In the genomic region with DNA sequence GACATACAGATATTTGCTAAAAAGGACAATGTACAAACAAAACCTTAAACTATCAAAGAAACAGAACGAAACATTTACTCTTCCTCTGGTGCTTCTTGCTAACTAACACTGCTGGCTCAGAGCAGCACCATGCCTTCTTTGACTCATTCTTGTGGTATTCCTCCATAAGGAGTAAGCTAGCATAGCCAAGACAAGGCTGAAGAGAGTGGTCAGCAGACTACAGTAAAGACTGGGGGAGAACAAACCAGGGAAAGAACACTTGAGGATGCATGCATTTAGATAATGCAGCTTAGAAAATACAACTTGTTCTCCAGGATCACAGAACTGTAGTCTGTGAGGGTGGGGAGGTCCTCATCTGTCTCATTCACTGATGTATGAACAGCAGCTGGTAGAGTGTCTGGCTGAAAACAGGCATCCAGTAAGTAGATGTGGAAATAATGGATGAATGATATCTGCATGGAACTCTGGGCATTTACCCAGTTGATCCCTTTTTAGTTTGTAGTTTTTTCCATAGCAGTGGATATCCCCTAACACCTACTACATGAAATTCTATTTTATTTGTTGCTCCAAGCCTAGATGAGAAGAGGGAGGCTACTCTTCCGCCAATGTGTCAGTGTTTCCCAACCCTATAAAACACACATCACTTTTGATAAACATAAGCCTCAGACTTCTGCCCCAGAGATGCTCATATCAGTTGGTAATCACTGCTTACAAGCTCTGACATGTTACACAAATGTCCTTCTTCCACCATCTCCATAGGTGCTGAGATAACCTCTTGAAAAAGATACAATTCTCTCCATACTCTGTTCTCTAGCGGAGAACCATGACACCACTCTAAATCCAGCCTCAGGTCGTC, we compare ENCODE assay signal across 16 cellular contexts. TPM values are rescaled to one million over a fixed set of nuclear protein-coding genes. Genes with fewer than 3 reads are reported as not detected.
DNase-seq lines count a peak whose midpoint lies in the region; ATAC-seq, FAIRE-seq and TF ChIP-seq lines count a peak whose summit lies in the region.
"Had no signal": no experiment of that assay in that cellular context is flagged by ENCODE, and none has a peak within 500 bp of the region (broad histone marks: within the 10 kb centered on the region; RNA-seq: fewer than 3 reads in every experiment).

No MANE protein-coding gene starts in this region.

- H3K4me2 ChIP-seq in astrocyte (ENCODE audit: low read length) (peak overlapping the region; percentile 58), smooth muscle cell (peak overlapping the region; percentile 41)

- no peak for TF ChIP-seq CTCF in astrocyte (IDR thresholded peaks at IDR 0.05; ENCODE audit: insufficient read depth, low read depth, low read length)
- no peak for TF ChIP-seq CTCF in gastroesophageal sphincter (IDR thresholded peaks at IDR 0.05)
- no peak for TF ChIP-seq CTCF in smooth muscle cell (IDR thresholded peaks at IDR 0.05; ENCODE audit: borderline replicate concordance, insufficient read depth, poor library complexity, severe bottlenecking)

- peak overlapping the region; percentile 8 for H3K27ac Mint-ChIP-seq in activated CD4-positive, alpha-beta T cell treated with anti-CD3 and anti-CD28 coated beads for 36 hours
- H3K27ac Mint-ChIP-seq in astrocyte (ENCODE audit: unreplicated experiment) = peak overlapping the region; percentile 88
- no peak overlapping the region for H3K27ac Mint-ChIP-seq in activated T-helper 2 cell treated with anti-CD3 and anti-CD28 coated beads, Interferon-gamma antibody, Interleukin-2, Interleukin-4, amounts not matched to agents 10 μg/mL and 5 μg/mL and 100 μg/mL, durations not matched to agents 14 hours and 24 hours and 36 hours
- H3K27ac Mint-ChIP-seq in activated CD4-positive, alpha-beta memory T cell treated with anti-CD3 and anti-CD28 coated beads, Interleukin-2, amount 10 ng/mL, durations not matched to agents 7 days and 5 days = no peak overlapping the region

- no peak for DNase-seq in activated CD4-positive, alpha-beta T cell treated with anti-CD3 and anti-CD28 coated beads for 36 hours
- DNase-seq in activated CD4-positive, alpha-beta T cell treated with anti-CD3 and anti-CD28 coated beads, Interleukin-2, amount 50 U/mL, for 1 hour = no peak
- peak; percentile 90 for DNase-seq in astrocyte (ENCODE audit: low read depth)
- no peak for DNase-seq in smooth muscle cell (lab: John Stamatoyannopoulos, UW; ENCODE audit: unreplicated experiment)
- DNase-seq in activated T-helper 2 cell treated with anti-CD3 and anti-CD28 coated beads, Interferon-gamma antibody, Interleukin-2, Interleukin-4, amounts not matched to agents 10 μg/mL and 5 μg/mL and 100 μg/mL, durations not matched to agents 14 hours and 24 hours and 36 hours (ENCODE audit: low spot score) = no peak
- DNase-seq in activated CD4-positive, alpha-beta memory T cell treated with anti-CD3 and anti-CD28 coated beads, Interleukin-2, amount 10 ng/mL, durations not matched to agents 7 days and 5 days = no peak
- DNase-seq: activated CD4-positive, alpha-beta T cell treated with anti-CD3 and anti-CD28 coated beads for 1 hour; activated naive CD4-positive, alpha-beta T cell treated with anti-CD3 and anti-CD28 coated beads, Interleukin-2, amount 50 U/mL, for 16 hours; Karpas-422; lower lobe of right lung; NCI-H2227 treated with DMSO at 0.1 percent for 48 hours; right lobe of liver; SIG-M5 had no signal

- no peak overlapping the region for H3K4me3 Mint-ChIP-seq in activated CD4-positive, alpha-beta T cell treated with anti-CD3 and anti-CD28 coated beads for 36 hours
- peak overlapping the region; percentile 34 for H3K4me3 Mint-ChIP-seq in astrocyte (ENCODE audit: unreplicated experiment)
- no peak overlapping the region for H3K4me3 Mint-ChIP-seq in activated T-helper 2 cell treated with anti-CD3 and anti-CD28 coated beads, Interferon-gamma antibody, Interleukin-2, Interleukin-4, amounts not matched to agents 10 μg/mL and 5 μg/mL and 100 μg/mL, durations not matched to agents 14 hours and 24 hours and 36 hours (ENCODE audit: low read depth)
- H3K4me3 Mint-ChIP-seq in activated CD4-positive, alpha-beta memory T cell treated with anti-CD3 and anti-CD28 coated beads, Interleukin-2, amount 10 ng/mL, durations not matched to agents 7 days and 5 days = no peak overlapping the region

- H3K79me2 ChIP-seq in astrocyte (ENCODE audit: insufficient read depth, low read length) = peaks cover 38% of the 10 kb centered on the region
- peaks cover 7% of the 10 kb centered on the region for H3K79me2 ChIP-seq in smooth muscle cell (ENCODE audit: low read depth)

- H3K4me3 ChIP-seq in astrocyte (ENCODE audit: insufficient read depth, low read depth, low read length) (no peak overlapping the region), gastroesophageal sphincter (no peak overlapping the region), smooth muscle cell (no peak overlapping the region)
- H3K4me3 ChIP-seq: lower lobe of right lung, right lobe of liver had no signal

- no peak overlapping the region for H2AFZ ChIP-seq in astrocyte (ENCODE audit: low read depth, low read length)
- no peak overlapping the region for H2AFZ ChIP-seq in smooth muscle cell (ENCODE audit: low read depth)

- H4K20me1 ChIP-seq in astrocyte (ENCODE audit: insufficient read depth, low read length) (no peaks in the 10 kb centered on the region), smooth muscle cell (ENCODE audit: low read depth) (peaks cover 23% of the 10 kb centered on the region)

- no peaks in the 10 kb centered on the region for H3F3A ChIP-seq in smooth muscle cell (ENCODE audit: low read depth)

- H3K9ac ChIP-seq in astrocyte (ENCODE audit: low read length) (peak overlapping the region; percentile 30), smooth muscle cell (ENCODE audit: low read depth) (peak overlapping the region; percentile 51)

- H3K36me3 Mint-ChIP-seq in activated CD4-positive, alpha-beta T cell treated with anti-CD3 and anti-CD28 coated beads for 36 hours (ENCODE audit: low read depth) = peaks cover 64% of the 10 kb centered on the region
- peaks cover 19% of the 10 kb centered on the region for H3K36me3 Mint-ChIP-seq in astrocyte (ENCODE audit: low read depth, unreplicated experiment)
- H3K36me3 Mint-ChIP-seq in activated T-helper 2 cell treated with anti-CD3 and anti-CD28 coated beads, Interferon-gamma antibody, Interleukin-2, Interleukin-4, amounts not matched to agents 10 μg/mL and 5 μg/mL and 100 μg/mL, durations not matched to agents 14 hours and 24 hours and 36 hours (ENCODE audit: low read depth) = peaks cover 94% of the 10 kb centered on the region
- peaks cover 78% of the 10 kb centered on the region for H3K36me3 Mint-ChIP-seq in activated CD4-positive, alpha-beta memory T cell treated with anti-CD3 and anti-CD28 coated beads, Interleukin-2, amount 10 ng/mL, durations not matched to agents 7 days and 5 days (ENCODE audit: low read depth)

- peak overlapping the region; percentile 68 for H3K27ac ChIP-seq in astrocyte (ENCODE audit: low read depth, low read length)
- H3K27ac ChIP-seq in gastroesophageal sphincter = peak overlapping the region in 3 of 4 donors; percentile 17
- peak overlapping the region; percentile 81 for H3K27ac ChIP-seq in smooth muscle cell (ENCODE audit: low read depth)
- H3K27ac ChIP-seq: 22Rv1, lower lobe of right lung, right lobe of liver had no signal

- CTCF ChIA-PET in activated CD4-positive, alpha-beta T cell treated with anti-CD3 and anti-CD28 coated beads for 36 hours (lab: Charles Lee) = interaction anchor here (1.9 to 2.1 kb wide), 2 partner anchors 10 to 47 kb away, joined by 5 to 6 read pairs; no protein-coding TSS in a partner anchor
- CTCF ChIA-PET in activated CD4-positive, alpha-beta memory T cell treated with anti-CD3 and anti-CD28 coated beads, Interleukin-2, amount 10 ng/mL, durations not matched to agents 7 days and 5 days (lab: Charles Lee) = interaction anchor here (1.7 kb wide), 1 partner anchor 11 kb away, joined by 3 read pairs; no protein-coding TSS in a partner anchor

- intact Hi-C loops in activated CD4-positive, alpha-beta T cell treated with anti-CD3 and anti-CD28 coated beads for 36 hours (cut with DNase I, micrococcal nuclease) = no loop called here
- intact Hi-C loops in activated T-helper 2 cell treated with anti-CD3 and anti-CD28 coated beads, Interferon-gamma antibody, Interleukin-2, Interleukin-4, amounts not matched to agents 10 μg/mL and 5 μg/mL and 100 μg/mL, durations not matched to agents 14 hours and 24 hours and 36 hours (cut with micrococcal nuclease) = no loop called here

- H3K36me3 ChIP-seq in astrocyte (ENCODE audit: insufficient read depth, low read length) (peaks cover 50% of the 10 kb centered on the region), gastroesophageal sphincter (peaks cover 23 to 93% of the 10 kb centered on the region in 2 donors), smooth muscle cell (ENCODE audit: low read depth) (peaks cover 6% of the 10 kb centered on the region)

- peak; percentile 85 for FAIRE-seq in astrocyte (lab: Jason Lieb, UNC)

- TF ChIP-seq POLR2A in gastroesophageal sphincter (IDR thresholded peaks at IDR 0.05) = no peak

- no peaks in the 10 kb centered on the region for H3K9me3 ChIP-seq in astrocyte (ENCODE audit: insufficient read depth, low read depth, low read length)
- H3K9me3 ChIP-seq in gastroesophageal sphincter = no peaks in the 10 kb centered on the region
- H3K9me3 ChIP-seq in smooth muscle cell (replicated peaks; ENCODE audit: low read depth) = no peaks in the 10 kb centered on the region
- H3K9me3 ChIP-seq: lower lobe of right lung, right lobe of liver had no signal

- peaks cover 31% of the 10 kb centered on the region for H3K4me1 Mint-ChIP-seq in activated CD4-positive, alpha-beta T cell treated with anti-CD3 and anti-CD28 coated beads for 36 hours
- peaks cover 31% of the 10 kb centered on the region for H3K4me1 Mint-ChIP-seq in astrocyte (ENCODE audit: low read depth, unreplicated experiment)
- H3K4me1 Mint-ChIP-seq in activated T-helper 2 cell treated with anti-CD3 and anti-CD28 coated beads, Interferon-gamma antibody, Interleukin-2, Interleukin-4, amounts not matched to agents 10 μg/mL and 5 μg/mL and 100 μg/mL, durations not matched to agents 14 hours and 24 hours and 36 hours (ENCODE audit: low read depth) = peaks cover 19% of the 10 kb centered on the region
- peaks cover 26% of the 10 kb centered on the region for H3K4me1 Mint-ChIP-seq in activated CD4-positive, alpha-beta memory T cell treated with anti-CD3 and anti-CD28 coated beads, Interleukin-2, amount 10 ng/mL, durations not matched to agents 7 days and 5 days

- ATAC-seq in activated CD4-positive, alpha-beta T cell treated with anti-CD3 and anti-CD28 coated beads for 36 hours = no peak
- ATAC-seq in gastroesophageal sphincter (no peak), HG03039 (IDR thresholded peaks at IDR 0.05; ENCODE audit: unreplicated experiment) (no peak)
- ATAC-seq: lower lobe of right lung, right lobe of liver had no signal

- peaks cover 9% of the 10 kb centered on the region for H3K9me3 Mint-ChIP-seq in activated CD4-positive, alpha-beta T cell treated with anti-CD3 and anti-CD28 coated beads for 36 hours (ENCODE audit: low read depth)
- H3K9me3 Mint-ChIP-seq in astrocyte (ENCODE audit: unreplicated experiment) = peaks cover under 1% of the 10 kb centered on the region
- H3K9me3 Mint-ChIP-seq in activated T-helper 2 cell treated with anti-CD3 and anti-CD28 coated beads, Interferon-gamma antibody, Interleukin-2, Interleukin-4, amounts not matched to agents 10 μg/mL and 5 μg/mL and 100 μg/mL, durations not matched to agents 14 hours and 24 hours and 36 hours = no peaks in the 10 kb centered on the region
- no peaks in the 10 kb centered on the region for H3K9me3 Mint-ChIP-seq in activated CD4-positive, alpha-beta memory T cell treated with anti-CD3 and anti-CD28 coated beads, Interleukin-2, amount 10 ng/mL, durations not matched to agents 7 days and 5 days

- no peak for TF ChIP-seq EP300 in gastroesophageal sphincter (IDR thresholded peaks at IDR 0.05)

- POLR2A ChIA-PET in activated CD4-positive, alpha-beta T cell treated with anti-CD3 and anti-CD28 coated beads for 36 hours (lab: Charles Lee) = no interaction called here
- POLR2A ChIA-PET in activated CD4-positive, alpha-beta memory T cell treated with anti-CD3 and anti-CD28 coated beads, Interleukin-2, amount 10 ng/mL, durations not matched to agents 7 days and 5 days (lab: Charles Lee) = no interaction called here

- no peaks in the 10 kb centered on the region for H3K27me3 Mint-ChIP-seq in activated CD4-positive, alpha-beta T cell treated with anti-CD3 and anti-CD28 coated beads for 36 hours
- no peaks in the 10 kb centered on the region for H3K27me3 Mint-ChIP-seq in astrocyte (ENCODE audit: low read depth, unreplicated experiment)
- H3K27me3 Mint-ChIP-seq in activated T-helper 2 cell treated with anti-CD3 and anti-CD28 coated beads, Interferon-gamma antibody, Interleukin-2, Interleukin-4, amounts not matched to agents 10 μg/mL and 5 μg/mL and 100 μg/mL, durations not matched to agents 14 hours and 24 hours and 36 hours (ENCODE audit: low read depth) = no peaks in the 10 kb centered on the region
- H3K27me3 Mint-ChIP-seq in activated CD4-positive, alpha-beta memory T cell treated with anti-CD3 and anti-CD28 coated beads, Interleukin-2, amount 10 ng/mL, durations not matched to agents 7 days and 5 days = no peaks in the 10 kb centered on the region

- H3K27me3 ChIP-seq in astrocyte (ENCODE audit: insufficient read depth, low read length) = no peaks in the 10 kb centered on the region
- no peaks in the 10 kb centered on the region for H3K27me3 ChIP-seq in gastroesophageal sphincter
- no peaks in the 10 kb centered on the region for H3K27me3 ChIP-seq in smooth muscle cell (ENCODE audit: low read depth)
- H3K27me3 ChIP-seq: right lobe of liver had no signal

- WGBS in gastroesophageal sphincter (ENCODE audit: low coverage in 1 of 2), 2 donors = 45 to 73% methylated on average over 3 to 4 of the region's 4 CpGs
- WGBS in smooth muscle cell (ENCODE audit: low lambda C conversion rate) = 52% methylated on average over 4 of the region's 4 CpGs

- peaks cover 24% of the 10 kb centered on the region for H3K4me1 ChIP-seq in astrocyte (ENCODE audit: insufficient read depth, low read length)
- H3K4me1 ChIP-seq in gastroesophageal sphincter = peaks cover 3 to 47% (median 3%) of the 10 kb centered on the region in 3 donors
- H3K4me1 ChIP-seq in smooth muscle cell (ENCODE audit: low read depth) = no peaks in the 10 kb centered on the region
- H3K4me1 ChIP-seq: right lobe of liver had no signal

RNA-seq across cellular contexts. Expression of gene SNX19, which starts 7.3 kb away (rescaled TPM):
- 10 to 100 TPM; 22.7 to 29.5 TPM for total RNA-seq in activated CD4-positive, alpha-beta T cell treated with anti-CD3 and anti-CD28 coated beads for 36 hours
- total RNA-seq in astrocyte = 45.6 and 48.4 TPM in 2 replicates
- 100 to 1,000 TPM; 110 to 131 (median 119) TPM for total RNA-seq in gastroesophageal sphincter
- total RNA-seq in smooth muscle cell = 43.1 and 59.5 TPM in 2 replicates
- polyA plus RNA-seq in smooth muscle cell = 15.1 and 23.2 TPM in 2 replicates
- 42.1 and 48.7 TPM in 2 replicates for total RNA-seq in activated T-helper 2 cell treated with anti-CD3 and anti-CD28 coated beads, Interferon-gamma antibody, Interleukin-2, Interleukin-4, amounts not matched to agents 10 μg/mL and 5 μg/mL and 100 μg/mL, durations not matched to agents 14 hours and 24 hours and 36 hours
- 10 to 100 TPM; 38.0 to 41.8 TPM for total RNA-seq in activated CD4-positive, alpha-beta memory T cell treated with anti-CD3 and anti-CD28 coated beads, Interleukin-2, amount 10 ng/mL, durations not matched to agents 7 days and 5 days

Comparison
In these comparisons a context has a peak if more than half of its experiments do, and no peak if none do; other contexts are left out.
1. H3K27ac Mint-ChIP-seq: peak in activated CD4-positive, alpha-beta T cell treated with anti-CD3 and anti-CD28 coated beads for 36 hours (single experiment) and astrocyte (single experiment); none in activated T-helper 2 cell treated with anti-CD3 and anti-CD28 coated beads, Interferon-gamma antibody, Interleukin-2, Interleukin-4, amounts not matched to agents 10 μg/mL and 5 μg/mL and 100 μg/mL, durations not matched to agents 14 hours and 24 hours and 36 hours (single experiment) and activated CD4-positive, alpha-beta memory T cell treated with anti-CD3 and anti-CD28 coated beads, Interleukin-2, amount 10 ng/mL, durations not matched to agents 7 days and 5 days (single experiment).
2. H3K27ac ChIP-seq: peak in every context shown above with its lines; median percentile 81 in smooth muscle cell; 68 in astrocyte; 17 in gastroesophageal sphincter.